8 cellular contexts compared by ENCODE assay signal in the genomic region with DNA sequence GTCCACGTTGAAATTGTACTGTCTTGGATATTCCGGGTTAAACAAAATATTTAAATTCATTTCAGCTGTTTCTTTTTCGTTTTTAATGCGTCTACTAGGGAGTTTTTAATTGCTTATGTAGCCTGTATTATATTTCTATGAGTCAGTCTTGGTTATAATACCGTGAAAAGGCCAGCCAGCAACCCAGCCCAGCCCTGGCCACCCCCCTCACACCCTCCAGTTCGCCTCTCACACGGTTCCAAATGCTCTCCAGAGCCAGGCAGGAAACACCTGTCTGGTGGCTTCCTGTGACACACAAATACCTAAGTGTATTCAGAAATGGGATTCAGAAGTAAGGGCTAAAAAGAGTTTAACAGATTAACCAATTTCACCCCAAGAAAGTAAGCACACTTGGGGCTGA. TPM values are rescaled to one million over a fixed set of nuclear protein-coding genes. Genes with fewer than 3 reads are reported as not detected.
DNase-seq lines count a peak whose midpoint lies in the region; ATAC-seq and TF ChIP-seq lines count a peak whose summit lies in the region.

No MANE protein-coding gene starts in this region.

- H3K4me3 ChIP-seq in CD8-positive, alpha-beta memory T cell (ENCODE audit: low read length): no peak overlapping the region
- H3K4me3 ChIP-seq in left ventricle myocardium inferior: no peak overlapping the region

- H3K36me3 ChIP-seq in CD8-positive, alpha-beta memory T cell (ENCODE audit: insufficient read depth, low read length): peaks cover 11% of the 10 kb centered on the region
- no peaks in the 10 kb centered on the region for H3K36me3 ChIP-seq in left ventricle myocardium inferior

- no peak overlapping the region for H3K27ac ChIP-seq in CD8-positive, alpha-beta memory T cell (ENCODE audit: low read depth, low read length)
- peak overlapping the region; percentile 85 for H3K27ac ChIP-seq in left ventricle myocardium inferior (replicated peaks)

- POLR2A ChIA-PET in CD8-positive, alpha-beta memory T cell (lab: Charles Lee): interaction anchor here (0.5 kb wide), 1 partner anchor 52 kb away, joined by 4 read pairs; no protein-coding TSS in a partner anchor

- peaks cover 83% of the 10 kb centered on the region for H3K4me1 ChIP-seq in CD8-positive, alpha-beta memory T cell (ENCODE audit: insufficient read depth, low read length)
- H3K4me1 ChIP-seq in left ventricle myocardium inferior: peaks cover 96% of the 10 kb centered on the region

- CTCF ChIA-PET in CD8-positive, alpha-beta memory T cell (lab: Charles Lee): interaction anchor here (1.0 to 10.9 kb wide), 4 partner anchors 28 to 60 kb away, joined by 3 to 200 read pairs (median 5); no protein-coding TSS in a partner anchor

- peaks cover 75 to 87% (median 87%) of the 10 kb centered on the region in 3 donors for H3K4me1 Mint-ChIP-seq in CD8-positive, alpha-beta memory T cell

- intact Hi-C loops in left ventricle myocardium inferior (cut with micrococcal nuclease): no loop called here

- no peak for DNase-seq in CD8-positive, alpha-beta memory T cell
- DNase-seq in SHP77 (lab: John Stamatoyannopoulos, UW): peak; percentile 70 to 72
- DNase-seq in left ventricle myocardium inferior: peak; percentile 42
- DNase-seq in activated CD8-positive, alpha-beta memory T cell treated with anti-CD3 and anti-CD28 coated beads, Interleukin-2, amount 50 U/mL, for 48 hours: no peak
- DNase-seq in HPDE6-E6E7 (ENCODE audit: extremely low spot score): no peak

- no peaks in the 10 kb centered on the region for H3K27me3 ChIP-seq in CD8-positive, alpha-beta memory T cell (ENCODE audit: insufficient read depth, low read length, poor library complexity, severe bottlenecking)
- no peaks in the 10 kb centered on the region for H3K27me3 ChIP-seq in left ventricle myocardium inferior (ENCODE audit: low read depth)

- TF ChIP-seq CTCF in left ventricle myocardium inferior (IDR thresholded peaks at IDR 0.05; ENCODE audit: borderline replicate concordance): no peak

- peak; percentile 45 for ATAC-seq in HG02610 (IDR thresholded peaks at IDR 0.05; ENCODE audit: unreplicated experiment)
- no peak for ATAC-seq in GM18858 (IDR thresholded peaks at IDR 0.05; ENCODE audit: unreplicated experiment)
- no peak for ATAC-seq in GM18867 (IDR thresholded peaks at IDR 0.05; ENCODE audit: unreplicated experiment)

- peak overlapping the region in 7 of 8 donors; percentile 38 to 79 (median 50) for H3K27ac Mint-ChIP-seq in CD8-positive, alpha-beta memory T cell

- H3K9me3 ChIP-seq in CD8-positive, alpha-beta memory T cell (ENCODE audit: low read length): no peaks in the 10 kb centered on the region
- no peaks in the 10 kb centered on the region for H3K9me3 ChIP-seq in left ventricle myocardium inferior (replicated peaks)

- no peaks in the 10 kb centered on the region for H3K27me3 Mint-ChIP-seq in CD8-positive, alpha-beta memory T cell

- peak overlapping the region in 4 of 7 donors; percentile 47 to 82 (median 56) for H3K4me3 Mint-ChIP-seq in CD8-positive, alpha-beta memory T cell

- H3K36me3 Mint-ChIP-seq in CD8-positive, alpha-beta memory T cell: peaks cover 5 to 69% (median 22%) of the 10 kb centered on the region in 3 donors

- H3K9me3 Mint-ChIP-seq in CD8-positive, alpha-beta memory T cell: no peaks in the 10 kb centered on the region

RNA-seq across cellular contexts. Expression of gene SH3BP5, which starts 4.4 kb away (rescaled TPM):
- total RNA-seq in CD8-positive, alpha-beta memory T cell: 10 to 100 TPM; 14.2 to 15.5 TPM
- 84.3 TPM for polyA plus RNA-seq in CD8-positive, alpha-beta memory T cell
- total RNA-seq in left ventricle myocardium inferior: 8.8 TPM

Comparison
In these comparisons a context has a peak if more than half of its experiments do, and no peak if none do; other contexts are left out.
1. DNase-seq: peak in SHP77 (2 of 2) and left ventricle myocardium inferior (single experiment); none in CD8-positive, alpha-beta memory T cell (0 of 5), activated CD8-positive, alpha-beta memory T cell treated with anti-CD3 and anti-CD28 coated beads, Interleukin-2, amount 50 U/mL, for 48 hours (single experiment) and HPDE6-E6E7 (single experiment).